In the genomic region with DNA sequence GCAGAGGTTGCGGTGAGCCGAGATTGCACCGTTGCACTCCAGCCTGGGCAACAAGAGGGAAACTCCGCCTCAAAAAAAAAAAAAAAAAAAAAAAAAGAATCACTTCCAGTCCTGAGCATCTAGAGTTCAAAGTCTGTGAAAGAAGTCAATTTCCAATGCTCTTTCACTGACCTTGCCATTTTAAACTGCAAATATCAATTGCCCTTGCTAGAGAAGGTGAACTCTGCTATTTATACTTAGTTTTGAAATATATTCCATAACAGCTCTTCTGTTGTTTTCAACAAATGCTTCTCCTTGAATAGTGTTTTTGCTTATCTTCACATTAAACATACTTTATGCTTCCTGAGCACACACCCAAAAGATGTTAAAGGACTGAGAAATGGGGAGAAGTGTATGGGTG, we compare ENCODE assay signal across 2 cellular contexts.
TF ChIP-seq lines count a peak whose summit lies in the region.

No MANE protein-coding gene starts in this region.

TF ChIP-seq in HepG2, 621 proteins besides CTCF, POLR2A, EP300 and RAD21 (continued from another document and continues in another):
- TF ChIP-seq, protein P1, sequence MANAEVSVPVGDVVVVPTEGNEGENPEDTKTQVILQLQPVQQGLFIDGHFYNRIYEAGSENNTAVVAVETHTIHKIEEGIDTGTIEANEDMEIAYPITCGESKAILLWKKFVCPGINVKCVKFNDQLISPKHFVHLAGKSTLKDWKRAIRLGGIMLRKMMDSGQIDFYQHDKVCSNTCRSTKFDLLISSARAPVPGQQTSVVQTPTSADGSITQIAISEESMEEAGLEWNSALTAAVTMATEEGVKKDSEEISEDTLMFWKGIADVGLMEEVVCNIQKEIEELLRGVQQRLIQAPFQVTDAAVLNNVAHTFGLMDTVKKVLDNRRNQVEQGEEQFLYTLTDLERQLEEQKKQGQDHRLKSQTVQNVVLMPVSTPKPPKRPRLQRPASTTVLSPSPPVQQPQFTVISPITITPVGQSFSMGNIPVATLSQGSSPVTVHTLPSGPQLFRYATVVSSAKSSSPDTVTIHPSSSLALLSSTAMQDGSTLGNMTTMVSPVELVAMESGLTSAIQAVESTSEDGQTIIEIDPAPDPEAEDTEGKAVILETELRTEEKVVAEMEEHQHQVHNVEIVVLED (CRISPR knock-in tag; IDR thresholded peaks at IDR 0.05; ENCODE audit: borderline replicate concordance) = no peak
- TF ChIP-seq ZNF234 (CRISPR knock-in tag; conservative IDR thresholded peaks at IDR 0.05) (no peak), ZBTB42 (CRISPR knock-in tag; IDR thresholded peaks at IDR 0.05) (no peak), SAFB2 (CRISPR knock-in tag; IDR thresholded peaks at IDR 0.05; ENCODE audit: borderline replicate concordance, low read depth) (no peak), ZMYM3 (CRISPR knock-in tag; IDR thresholded peaks at IDR 0.05) (no peak), KAT7 (CRISPR knock-in tag; IDR thresholded peaks at IDR 0.05; ENCODE audit: borderline replicate concordance) (no peak), ESRRA (CRISPR knock-in tag; IDR thresholded peaks at IDR 0.05; ENCODE audit: low read depth) (peak; percentile 92), ZNF549 (CRISPR knock-in tag; IDR thresholded peaks at IDR 0.05) (no peak), MTF2 (CRISPR knock-in tag; IDR thresholded peaks at IDR 0.05; ENCODE audit: borderline replicate concordance) (no peak), ZNF230 (CRISPR knock-in tag; IDR thresholded peaks at IDR 0.05) (no peak), ZBTB20 (CRISPR knock-in tag; IDR thresholded peaks at IDR 0.05; ENCODE audit: borderline replicate concordance, low read depth) (no peak), TBX3 (IDR thresholded peaks at IDR 0.05; ENCODE audit: borderline replicate concordance) (no peak), MED8 (CRISPR knock-in tag; IDR thresholded peaks at IDR 0.05; ENCODE audit: insufficient replicate concordance) (no peak), CREM (IDR thresholded peaks at IDR 0.05) (peak; percentile 32; the same call in 1 of the 2 replicates), CREM (CRISPR knock-in tag; IDR thresholded peaks at IDR 0.05) (no peak), EZH2 (conservative IDR thresholded peaks at IDR 0.05; ENCODE audit: low read depth, low read length) (no peak), ETV5 (CRISPR knock-in tag; IDR thresholded peaks at IDR 0.05; ENCODE audit: borderline replicate concordance) (no peak)
- TF ChIP-seq, protein P2, sequence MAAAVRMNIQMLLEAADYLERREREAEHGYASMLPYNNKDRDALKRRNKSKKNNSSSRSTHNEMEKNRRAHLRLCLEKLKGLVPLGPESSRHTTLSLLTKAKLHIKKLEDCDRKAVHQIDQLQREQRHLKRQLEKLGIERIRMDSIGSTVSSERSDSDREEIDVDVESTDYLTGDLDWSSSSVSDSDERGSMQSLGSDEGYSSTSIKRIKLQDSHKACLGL (CRISPR knock-in tag; IDR thresholded peaks at IDR 0.05) = no peak
- TF ChIP-seq, protein P3, sequence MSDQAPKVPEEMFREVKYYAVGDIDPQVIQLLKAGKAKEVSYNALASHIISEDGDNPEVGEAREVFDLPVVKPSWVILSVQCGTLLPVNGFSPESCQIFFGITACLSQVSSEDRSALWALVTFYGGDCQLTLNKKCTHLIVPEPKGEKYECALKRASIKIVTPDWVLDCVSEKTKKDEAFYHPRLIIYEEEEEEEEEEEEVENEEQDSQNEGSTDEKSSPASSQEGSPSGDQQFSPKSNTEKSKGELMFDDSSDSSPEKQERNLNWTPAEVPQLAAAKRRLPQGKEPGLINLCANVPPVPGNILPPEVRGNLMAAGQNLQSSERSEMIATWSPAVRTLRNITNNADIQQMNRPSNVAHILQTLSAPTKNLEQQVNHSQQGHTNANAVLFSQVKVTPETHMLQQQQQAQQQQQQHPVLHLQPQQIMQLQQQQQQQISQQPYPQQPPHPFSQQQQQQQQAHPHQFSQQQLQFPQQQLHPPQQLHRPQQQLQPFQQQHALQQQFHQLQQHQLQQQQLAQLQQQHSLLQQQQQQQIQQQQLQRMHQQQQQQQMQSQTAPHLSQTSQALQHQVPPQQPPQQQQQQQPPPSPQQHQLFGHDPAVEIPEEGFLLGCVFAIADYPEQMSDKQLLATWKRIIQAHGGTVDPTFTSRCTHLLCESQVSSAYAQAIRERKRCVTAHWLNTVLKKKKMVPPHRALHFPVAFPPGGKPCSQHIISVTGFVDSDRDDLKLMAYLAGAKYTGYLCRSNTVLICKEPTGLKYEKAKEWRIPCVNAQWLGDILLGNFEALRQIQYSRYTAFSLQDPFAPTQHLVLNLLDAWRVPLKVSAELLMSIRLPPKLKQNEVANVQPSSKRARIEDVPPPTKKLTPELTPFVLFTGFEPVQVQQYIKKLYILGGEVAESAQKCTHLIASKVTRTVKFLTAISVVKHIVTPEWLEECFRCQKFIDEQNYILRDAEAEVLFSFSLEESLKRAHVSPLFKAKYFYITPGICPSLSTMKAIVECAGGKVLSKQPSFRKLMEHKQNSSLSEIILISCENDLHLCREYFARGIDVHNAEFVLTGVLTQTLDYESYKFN (CRISPR knock-in tag; conservative IDR thresholded peaks at IDR 0.05) = peak; percentile 77
- TF ChIP-seq, protein P4, sequence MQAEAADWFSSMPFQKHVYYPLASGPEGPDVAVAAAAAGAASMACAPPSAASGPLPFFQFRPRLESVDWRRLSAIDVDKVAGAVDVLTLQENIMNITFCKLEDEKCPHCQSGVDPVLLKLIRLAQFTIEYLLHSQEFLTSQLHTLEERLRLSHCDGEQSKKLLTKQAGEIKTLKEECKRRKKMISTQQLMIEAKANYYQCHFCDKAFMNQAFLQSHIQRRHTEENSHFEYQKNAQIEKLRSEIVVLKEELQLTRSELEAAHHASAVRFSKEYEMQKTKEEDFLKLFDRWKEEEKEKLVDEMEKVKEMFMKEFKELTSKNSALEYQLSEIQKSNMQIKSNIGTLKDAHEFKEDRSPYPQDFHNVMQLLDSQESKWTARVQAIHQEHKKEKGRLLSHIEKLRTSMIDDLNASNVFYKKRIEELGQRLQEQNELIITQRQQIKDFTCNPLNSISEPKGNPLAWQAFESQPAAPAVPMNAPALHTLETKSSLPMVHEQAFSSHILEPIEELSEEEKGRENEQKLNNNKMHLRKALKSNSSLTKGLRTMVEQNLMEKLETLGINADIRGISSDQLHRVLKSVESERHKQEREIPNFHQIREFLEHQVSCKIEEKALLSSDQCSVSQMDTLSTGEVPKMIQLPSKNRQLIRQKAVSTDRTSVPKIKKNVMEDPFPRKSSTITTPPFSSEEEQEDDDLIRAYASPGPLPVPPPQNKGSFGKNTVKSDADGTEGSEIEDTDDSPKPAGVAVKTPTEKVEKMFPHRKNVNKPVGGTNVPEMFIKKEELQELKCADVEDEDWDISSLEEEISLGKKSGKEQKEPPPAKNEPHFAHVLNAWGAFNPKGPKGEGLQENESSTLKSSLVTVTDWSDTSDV (CRISPR knock-in tag; IDR thresholded peaks at IDR 0.05) = no peak
- TF ChIP-seq, protein P5, sequence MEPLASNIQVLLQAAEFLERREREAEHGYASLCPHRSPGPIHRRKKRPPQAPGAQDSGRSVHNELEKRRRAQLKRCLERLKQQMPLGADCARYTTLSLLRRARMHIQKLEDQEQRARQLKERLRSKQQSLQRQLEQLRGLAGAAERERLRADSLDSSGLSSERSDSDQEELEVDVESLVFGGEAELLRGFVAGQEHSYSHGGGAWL (CRISPR knock-in tag; IDR thresholded peaks at IDR 0.05) = no peak

TF ChIP-seq in WTC11, 78 proteins besides CTCF, POLR2A, EP300 and RAD21 (continued from another document):
- TF ChIP-seq, protein P6, sequence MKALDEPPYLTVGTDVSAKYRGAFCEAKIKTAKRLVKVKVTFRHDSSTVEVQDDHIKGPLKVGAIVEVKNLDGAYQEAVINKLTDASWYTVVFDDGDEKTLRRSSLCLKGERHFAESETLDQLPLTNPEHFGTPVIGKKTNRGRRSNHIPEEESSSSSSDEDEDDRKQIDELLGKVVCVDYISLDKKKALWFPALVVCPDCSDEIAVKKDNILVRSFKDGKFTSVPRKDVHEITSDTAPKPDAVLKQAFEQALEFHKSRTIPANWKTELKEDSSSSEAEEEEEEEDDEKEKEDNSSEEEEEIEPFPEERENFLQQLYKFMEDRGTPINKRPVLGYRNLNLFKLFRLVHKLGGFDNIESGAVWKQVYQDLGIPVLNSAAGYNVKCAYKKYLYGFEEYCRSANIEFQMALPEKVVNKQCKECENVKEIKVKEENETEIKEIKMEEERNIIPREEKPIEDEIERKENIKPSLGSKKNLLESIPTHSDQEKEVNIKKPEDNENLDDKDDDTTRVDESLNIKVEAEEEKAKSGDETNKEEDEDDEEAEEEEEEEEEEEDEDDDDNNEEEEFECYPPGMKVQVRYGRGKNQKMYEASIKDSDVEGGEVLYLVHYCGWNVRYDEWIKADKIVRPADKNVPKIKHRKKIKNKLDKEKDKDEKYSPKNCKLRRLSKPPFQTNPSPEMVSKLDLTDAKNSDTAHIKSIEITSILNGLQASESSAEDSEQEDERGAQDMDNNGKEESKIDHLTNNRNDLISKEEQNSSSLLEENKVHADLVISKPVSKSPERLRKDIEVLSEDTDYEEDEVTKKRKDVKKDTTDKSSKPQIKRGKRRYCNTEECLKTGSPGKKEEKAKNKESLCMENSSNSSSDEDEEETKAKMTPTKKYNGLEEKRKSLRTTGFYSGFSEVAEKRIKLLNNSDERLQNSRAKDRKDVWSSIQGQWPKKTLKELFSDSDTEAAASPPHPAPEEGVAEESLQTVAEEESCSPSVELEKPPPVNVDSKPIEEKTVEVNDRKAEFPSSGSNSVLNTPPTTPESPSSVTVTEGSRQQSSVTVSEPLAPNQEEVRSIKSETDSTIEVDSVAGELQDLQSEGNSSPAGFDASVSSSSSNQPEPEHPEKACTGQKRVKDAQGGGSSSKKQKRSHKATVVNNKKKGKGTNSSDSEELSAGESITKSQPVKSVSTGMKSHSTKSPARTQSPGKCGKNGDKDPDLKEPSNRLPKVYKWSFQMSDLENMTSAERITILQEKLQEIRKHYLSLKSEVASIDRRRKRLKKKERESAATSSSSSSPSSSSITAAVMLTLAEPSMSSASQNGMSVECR (CRISPR knock-in tag; IDR thresholded peaks at IDR 0.05; ENCODE audit: borderline replicate concordance) = no peak
- TF ChIP-seq, protein P7, sequence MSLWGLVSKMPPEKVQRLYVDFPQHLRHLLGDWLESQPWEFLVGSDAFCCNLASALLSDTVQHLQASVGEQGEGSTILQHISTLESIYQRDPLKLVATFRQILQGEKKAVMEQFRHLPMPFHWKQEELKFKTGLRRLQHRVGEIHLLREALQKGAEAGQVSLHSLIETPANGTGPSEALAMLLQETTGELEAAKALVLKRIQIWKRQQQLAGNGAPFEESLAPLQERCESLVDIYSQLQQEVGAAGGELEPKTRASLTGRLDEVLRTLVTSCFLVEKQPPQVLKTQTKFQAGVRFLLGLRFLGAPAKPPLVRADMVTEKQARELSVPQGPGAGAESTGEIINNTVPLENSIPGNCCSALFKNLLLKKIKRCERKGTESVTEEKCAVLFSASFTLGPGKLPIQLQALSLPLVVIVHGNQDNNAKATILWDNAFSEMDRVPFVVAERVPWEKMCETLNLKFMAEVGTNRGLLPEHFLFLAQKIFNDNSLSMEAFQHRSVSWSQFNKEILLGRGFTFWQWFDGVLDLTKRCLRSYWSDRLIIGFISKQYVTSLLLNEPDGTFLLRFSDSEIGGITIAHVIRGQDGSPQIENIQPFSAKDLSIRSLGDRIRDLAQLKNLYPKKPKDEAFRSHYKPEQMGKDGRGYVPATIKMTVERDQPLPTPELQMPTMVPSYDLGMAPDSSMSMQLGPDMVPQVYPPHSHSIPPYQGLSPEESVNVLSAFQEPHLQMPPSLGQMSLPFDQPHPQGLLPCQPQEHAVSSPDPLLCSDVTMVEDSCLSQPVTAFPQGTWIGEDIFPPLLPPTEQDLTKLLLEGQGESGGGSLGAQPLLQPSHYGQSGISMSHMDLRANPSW (CRISPR knock-in tag; conservative IDR thresholded peaks at IDR 0.05; ENCODE audit: low read depth) = no peak
- TF ChIP-seq ZNF416 (CRISPR knock-in tag; IDR thresholded peaks at IDR 0.05) = no peak
- no peak for TF ChIP-seq NR1H2 (CRISPR knock-in tag; IDR thresholded peaks at IDR 0.05)
- TF ChIP-seq CBFB (CRISPR knock-in tag; IDR thresholded peaks at IDR 0.05; ENCODE audit: low read depth) = no peak
- TF ChIP-seq, protein P8, sequence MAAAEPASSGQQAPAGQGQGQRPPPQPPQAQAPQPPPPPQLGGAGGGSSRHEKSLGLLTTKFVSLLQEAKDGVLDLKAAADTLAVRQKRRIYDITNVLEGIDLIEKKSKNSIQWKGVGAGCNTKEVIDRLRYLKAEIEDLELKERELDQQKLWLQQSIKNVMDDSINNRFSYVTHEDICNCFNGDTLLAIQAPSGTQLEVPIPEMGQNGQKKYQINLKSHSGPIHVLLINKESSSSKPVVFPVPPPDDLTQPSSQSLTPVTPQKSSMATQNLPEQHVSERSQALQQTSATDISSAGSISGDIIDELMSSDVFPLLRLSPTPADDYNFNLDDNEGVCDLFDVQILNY (CRISPR knock-in tag; IDR thresholded peaks at IDR 0.05) = no peak
TF ChIP-seq in WTC11: peak in this region for 0.
